In the genomic region with DNA sequence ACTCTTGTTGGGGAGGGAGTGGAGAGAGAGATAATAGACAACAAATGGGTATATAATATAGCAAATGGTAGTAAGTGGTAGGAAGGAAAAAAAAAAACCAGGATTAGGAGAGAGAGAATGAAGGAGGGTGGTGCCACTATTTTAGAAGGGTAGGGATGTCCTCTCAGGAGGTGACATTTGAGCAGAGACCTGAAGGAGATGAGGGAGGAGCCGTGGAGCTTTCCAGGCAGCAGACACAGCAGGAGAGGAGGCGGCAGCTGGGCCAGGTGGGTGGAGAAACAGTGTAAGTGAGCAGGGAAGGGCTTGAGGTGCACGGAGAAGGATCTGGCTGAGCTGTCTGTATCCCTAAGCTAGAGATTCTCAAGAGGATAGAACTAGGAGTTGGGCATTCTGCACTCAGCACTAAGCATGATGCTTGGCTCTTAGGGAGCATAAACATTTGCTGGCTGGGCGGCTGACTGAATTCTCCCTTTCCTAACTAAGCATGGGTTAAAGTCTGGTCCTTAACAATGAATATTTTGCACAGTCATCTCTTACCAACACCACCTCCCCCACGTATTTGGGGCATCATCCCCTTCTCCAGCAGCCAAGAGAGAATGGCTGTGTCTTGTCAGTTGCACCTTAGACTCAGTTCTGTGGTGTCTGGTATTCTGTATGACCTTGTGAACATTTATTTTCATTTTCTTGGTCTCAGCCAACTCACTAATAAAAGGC, we compare ENCODE assay signal across 1 cellular context.
TF ChIP-seq lines count a peak whose summit lies in the region.

No MANE protein-coding gene starts in this region.

TF ChIP-seq in HCT116, 20 proteins besides CTCF, POLR2A, EP300 and RAD21 (continued from another document):
- TF ChIP-seq, protein P1, sequence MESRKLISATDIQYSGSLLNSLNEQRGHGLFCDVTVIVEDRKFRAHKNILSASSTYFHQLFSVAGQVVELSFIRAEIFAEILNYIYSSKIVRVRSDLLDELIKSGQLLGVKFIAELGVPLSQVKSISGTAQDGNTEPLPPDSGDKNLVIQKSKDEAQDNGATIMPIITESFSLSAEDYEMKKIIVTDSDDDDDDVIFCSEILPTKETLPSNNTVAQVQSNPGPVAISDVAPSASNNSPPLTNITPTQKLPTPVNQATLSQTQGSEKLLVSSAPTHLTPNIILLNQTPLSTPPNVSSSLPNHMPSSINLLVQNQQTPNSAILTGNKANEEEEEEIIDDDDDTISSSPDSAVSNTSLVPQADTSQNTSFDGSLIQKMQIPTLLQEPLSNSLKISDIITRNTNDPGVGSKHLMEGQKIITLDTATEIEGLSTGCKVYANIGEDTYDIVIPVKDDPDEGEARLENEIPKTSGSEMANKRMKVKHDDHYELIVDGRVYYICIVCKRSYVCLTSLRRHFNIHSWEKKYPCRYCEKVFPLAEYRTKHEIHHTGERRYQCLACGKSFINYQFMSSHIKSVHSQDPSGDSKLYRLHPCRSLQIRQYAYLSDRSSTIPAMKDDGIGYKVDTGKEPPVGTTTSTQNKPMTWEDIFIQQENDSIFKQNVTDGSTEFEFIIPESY (IDR thresholded peaks at IDR 0.05; ENCODE audit: extremely low read depth, insufficient replicate concordance, low read length) = no peak
- no peak for TF ChIP-seq TCF7L2 (IDR thresholded peaks at IDR 0.05; ENCODE audit: borderline replicate concordance, extremely low read depth, insufficient read depth, insufficient read length)
- TF ChIP-seq CEBPB (IDR thresholded peaks at IDR 0.05; ENCODE audit: low read depth) = no peak
- no peak for TF ChIP-seq ZFX (IDR thresholded peaks at IDR 0.05)
- TF ChIP-seq, protein P2, sequence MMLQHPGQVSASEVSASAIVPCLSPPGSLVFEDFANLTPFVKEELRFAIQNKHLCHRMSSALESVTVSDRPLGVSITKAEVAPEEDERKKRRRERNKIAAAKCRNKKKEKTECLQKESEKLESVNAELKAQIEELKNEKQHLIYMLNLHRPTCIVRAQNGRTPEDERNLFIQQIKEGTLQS (IDR thresholded peaks at IDR 0.05) = no peak
- TF ChIP-seq EZH2phosphoT487 (IDR thresholded peaks at IDR 0.05; ENCODE audit: borderline replicate concordance) = no peak
- no peak for TF ChIP-seq SP1 (IDR thresholded peaks at IDR 0.05; ENCODE audit: low read depth)
- no peak for TF ChIP-seq EZH2 (IDR thresholded peaks at IDR 0.05)
- TF ChIP-seq EGR1 (IDR thresholded peaks at IDR 0.05; ENCODE audit: low read depth) = no peak
TF ChIP-seq in HCT116: peak in this region for 0.
